ENCODE assay signal across 10 cellular contexts in genomic region chr6:13872681-13873080, GRCh38. TPM values are rescaled to one million over a fixed set of nuclear protein-coding genes. Genes with fewer than 3 reads are reported as not detected.
DNase-seq lines count a peak whose midpoint lies in the region; ATAC-seq and TF ChIP-seq lines count a peak whose summit lies in the region.
"Had no signal": no experiment of that assay in that cellular context is flagged by ENCODE, and none has a peak within 500 bp of the region (broad histone marks: within the 10 kb centered on the region; RNA-seq: fewer than 3 reads in every experiment).

No MANE protein-coding gene starts in this region.

- H2AK5ac ChIP-seq in H9 (ENCODE audit: insufficient read length, low read length) = no peak overlapping the region

- no peak overlapping the region for H2AFZ ChIP-seq in H9 (ENCODE audit: low read length)

- H3K9me3 ChIP-seq in H9 (ENCODE audit: control insufficient read depth, low read depth, low read length) = no peaks in the 10 kb centered on the region
- peaks cover 4% of the 10 kb centered on the region for H3K9me3 ChIP-seq in endodermal cell (ENCODE audit: control insufficient read depth, low read length)

- H4K20me1 ChIP-seq in H9 (ENCODE audit: control insufficient read depth, insufficient read depth, insufficient read length) = no peaks in the 10 kb centered on the region

- H4K91ac ChIP-seq in H9 (ENCODE audit: insufficient read length, low read depth, low read length) = no peak overlapping the region

- H3K23me2 ChIP-seq in H9 (ENCODE audit: insufficient read length, low read depth, low read length, poor library complexity, severe bottlenecking) = peaks cover 3% of the 10 kb centered on the region

- no peak overlapping the region for H3K4me3 ChIP-seq in endodermal cell (ENCODE audit: low read length)

- H3K4me1 Mint-ChIP-seq in H9 (peaks cover 15 to 16% of the 10 kb centered on the region in 2 experiments), endodermal cell (peaks cover 4% of the 10 kb centered on the region)
- peaks cover 5% of the 10 kb centered on the region for H3K4me1 Mint-ChIP-seq in activated T-helper 17 cell treated with anti-CD3 and anti-CD28 coated beads, Interleukin-2, amount 50 U/mL, for 72 hours
- H3K4me1 Mint-ChIP-seq in naive thymus-derived CD8-positive, alpha-beta T cell = peaks cover 6 to 21% (median 16%) of the 10 kb centered on the region in 4 donors

- peak; percentile 44 for DNase-seq in DMS53 (lab: John Stamatoyannopoulos, UW)
- no peak for DNase-seq in DMS53 treated with DMSO at 0.1 percent for 48 hours (lab: John Stamatoyannopoulos, UW; ENCODE audit: unreplicated experiment)
- DNase-seq in H9 = no peak
- no peak for DNase-seq in naive thymus-derived CD8-positive, alpha-beta T cell
- no peak for DNase-seq in NCI-H345 treated with DMSO at 0.1 percent for 48 hours (lab: John Stamatoyannopoulos, UW; ENCODE audit: unreplicated experiment)
- no peak for DNase-seq in posterior vena cava (ENCODE audit: low spot score)
- no peak for DNase-seq in endodermal cell
- DNase-seq: SW 1271 had no signal

- H3K27ac Mint-ChIP-seq in H9 (no peak overlapping the region), endodermal cell (no peak overlapping the region)
- H3K27ac Mint-ChIP-seq in activated T-helper 17 cell treated with anti-CD3 and anti-CD28 coated beads, Interleukin-2, amount 50 U/mL, for 72 hours = peak overlapping the region; percentile 49
- peak overlapping the region in 3 of 10 donors; percentile 26 to 73 (median 57) for H3K27ac Mint-ChIP-seq in naive thymus-derived CD8-positive, alpha-beta T cell

- ATAC-seq in activated T-helper 17 cell treated with anti-CD3 and anti-CD28 coated beads, Interleukin-2, amount 50 U/mL, for 72 hours (replicated peaks) = no peak
- no peak for ATAC-seq in naive thymus-derived CD8-positive, alpha-beta T cell

- H3K18ac ChIP-seq in H9 (ENCODE audit: insufficient read length, low read depth, low read length) = no peak overlapping the region

- H3K56ac ChIP-seq in H9 (ENCODE audit: insufficient read length, low read depth, low read length) = no peak overlapping the region

- no peak overlapping the region for H2BK15ac ChIP-seq in H9 (ENCODE audit: low read depth, low read length)

- H3T11ph ChIP-seq in H9 (ENCODE audit: low read length) = no peak overlapping the region

- H3K27ac ChIP-seq in H9 (ENCODE audit: insufficient read length, low read depth, low read length) (no peak overlapping the region), endodermal cell (ENCODE audit: low read depth, low read length) (no peak overlapping the region)
- H3K27ac ChIP-seq: 22Rv1 had no signal

- peak overlapping the region; percentile 30 to 61; a peak in 3 of 5 replicates for H3K4me3 Mint-ChIP-seq in H9
- peak overlapping the region; percentile 82 for H3K4me3 Mint-ChIP-seq in activated T-helper 17 cell treated with anti-CD3 and anti-CD28 coated beads, Interleukin-2, amount 50 U/mL, for 72 hours
- H3K4me3 Mint-ChIP-seq in naive thymus-derived CD8-positive, alpha-beta T cell = peak overlapping the region; percentile 73 to 91 (median 87)
- H3K4me3 Mint-ChIP-seq in endodermal cell = no peak overlapping the region

- H3K27me3 Mint-ChIP-seq in H9 (ENCODE audit: low read depth) = peaks cover 38% of the 10 kb centered on the region
- H3K27me3 Mint-ChIP-seq in activated T-helper 17 cell treated with anti-CD3 and anti-CD28 coated beads, Interleukin-2, amount 50 U/mL, for 72 hours = peaks cover 16% of the 10 kb centered on the region
- peaks cover 0 to 9% (median 5%) of the 10 kb centered on the region in 5 donors for H3K27me3 Mint-ChIP-seq in naive thymus-derived CD8-positive, alpha-beta T cell
- H3K27me3 Mint-ChIP-seq in endodermal cell (ENCODE audit: insufficient read depth) = peaks cover 26% of the 10 kb centered on the region

- H3K27me3 ChIP-seq in H9 (ENCODE audit: insufficient read depth, low read length) (no peaks in the 10 kb centered on the region), endodermal cell (ENCODE audit: control insufficient read depth, insufficient read depth, low read length, poor library complexity, severe bottlenecking) (no peaks in the 10 kb centered on the region)

- no peak overlapping the region for H4K5ac ChIP-seq in H9 (ENCODE audit: insufficient read length, low read depth, low read length)

- H3K36me3 ChIP-seq in endodermal cell (ENCODE audit: control insufficient read depth, insufficient read depth, low read length) = no peaks in the 10 kb centered on the region

- H2BK12ac ChIP-seq in H9 (ENCODE audit: insufficient read length, low read depth, low read length) = no peak overlapping the region

- no peaks in the 10 kb centered on the region for H3K79me1 ChIP-seq in H9 (ENCODE audit: insufficient read depth, low read depth, low read length, poor library complexity, severe bottlenecking)

- no peak overlapping the region for H3K4ac ChIP-seq in H9 (ENCODE audit: low read depth, low read length)

- no peak overlapping the region for H3K14ac ChIP-seq in H9 (ENCODE audit: insufficient read depth, low read length)

- H2BK5ac ChIP-seq in H9 (ENCODE audit: insufficient read length, low read length) = no peak overlapping the region

- H2BK120ac ChIP-seq in H9 (ENCODE audit: low read depth, low read length, poor library complexity, severe bottlenecking) = no peak overlapping the region

- no CpG with 5 or more reads among the region's 2 CpGs for WGBS in H9 (ENCODE audit: extremely low coverage, insufficient read length, low lambda C conversion rate)
- 88% methylated on average over 2 of the region's 2 CpGs; no CpG with 5 or more reads in 1 of the 2 experiments for WGBS in endodermal cell (ENCODE audit: insufficient coverage in 1 of 2, insufficient read length in 1 of 2), 2 experiments

- no peak overlapping the region for H2BK20ac ChIP-seq in H9 (ENCODE audit: low read depth, low read length, poor library complexity, severe bottlenecking)

- H3K9me3 Mint-ChIP-seq in H9 (peaks cover 2 to 6% of the 10 kb centered on the region in 2 experiments; a peak in 2 of 5 replicates), endodermal cell (peaks cover 1% of the 10 kb centered on the region)
- no peaks in the 10 kb centered on the region for H3K9me3 Mint-ChIP-seq in activated T-helper 17 cell treated with anti-CD3 and anti-CD28 coated beads, Interleukin-2, amount 50 U/mL, for 72 hours
- H3K9me3 Mint-ChIP-seq in naive thymus-derived CD8-positive, alpha-beta T cell = peaks cover 0 to 3% (median 0%) of the 10 kb centered on the region in 9 donors

- POLR2A ChIA-PET in naive thymus-derived CD8-positive, alpha-beta T cell (lab: Charles Lee) = no interaction called here

- H3K9ac ChIP-seq in H9 (ENCODE audit: extremely low read depth, insufficient read length, low read length) (no peak overlapping the region), endodermal cell (ENCODE audit: extremely low read depth, low read length, poor library complexity, severe bottlenecking) (no peak overlapping the region)

- no peak overlapping the region for H3K23ac ChIP-seq in H9 (ENCODE audit: insufficient read length, low read depth, low read length)

- H4K8ac ChIP-seq in H9 (replicated peaks; ENCODE audit: insufficient read length, low read depth, low read length) = no peak overlapping the region

- no peaks in the 10 kb centered on the region for H3K79me2 ChIP-seq in H9 (ENCODE audit: insufficient read depth, low read length)

- no peak overlapping the region for H3K4me2 ChIP-seq in H9 (ENCODE audit: insufficient read depth, insufficient read length, low read length)

- intact Hi-C loops in posterior vena cava (cut with DNase I) = no loop called here

- 0 out of 7 replicates have a peak, but pooled peaks cover 0 to 2% (median 0%) of the 10 kb centered on the region in 3 experiments for H3K36me3 Mint-ChIP-seq in H9 (ENCODE audit: insufficient read depth in 1 of 3, low read depth in 3 of 3)
- no peaks in the 10 kb centered on the region for H3K36me3 Mint-ChIP-seq in activated T-helper 17 cell treated with anti-CD3 and anti-CD28 coated beads, Interleukin-2, amount 50 U/mL, for 72 hours (ENCODE audit: low read depth)
- peaks cover 0 to 5% (median 0%) of the 10 kb centered on the region in 3 donors for H3K36me3 Mint-ChIP-seq in naive thymus-derived CD8-positive, alpha-beta T cell
- no peaks in the 10 kb centered on the region for H3K36me3 Mint-ChIP-seq in endodermal cell (ENCODE audit: low read depth)

- no peaks in the 10 kb centered on the region for H3K4me1 ChIP-seq in H9 (ENCODE audit: insufficient read depth, low read length)
- no peaks in the 10 kb centered on the region for H3K4me1 ChIP-seq in endodermal cell (ENCODE audit: control insufficient read depth, insufficient read depth, low read length)

- TF ChIP-seq CTCF in H9 (conservative IDR thresholded peaks at IDR 0.05) (no peak), endodermal cell (conservative IDR thresholded peaks at IDR 0.05) (no peak)

RNA-seq across cellular contexts. Expression of gene RNF182, which starts 52.1 kb away (rescaled TPM):
- total RNA-seq in H9 (2021) (3.5 and 3.7 TPM in 2 replicates), posterior vena cava (under 1 TPM; 0.24 to 0.37 TPM), endodermal cell (1 to 10 TPM; 4.1 to 5.2 TPM)
- not detected for total RNA-seq in activated T-helper 17 cell treated with anti-CD3 and anti-CD28 coated beads, Interleukin-2, amount 50 U/mL, for 72 hours
- not detected for total RNA-seq in naive thymus-derived CD8-positive, alpha-beta T cell
- not detected for polyA plus RNA-seq in naive thymus-derived CD8-positive, alpha-beta T cell
- polyA plus RNA-seq in endodermal cell (2013, experiment 1 of 2) = 29.1 TPM
- polyA plus RNA-seq in endodermal cell (2013, experiment 2 of 2) = 26.5 TPM

RNA-seq across cellular contexts. Expression of gene MCUR1, which starts 58.3 kb away (rescaled TPM):
- total RNA-seq in H9 (2021) (32.0 and 35.4 TPM in 2 replicates), posterior vena cava (10 to 100 TPM; 14.3 to 24.2 TPM), endodermal cell (10 to 100 TPM; 33.8 to 38.6 TPM)
- 10 to 100 TPM; 21.1 to 40.8 TPM for total RNA-seq in activated T-helper 17 cell treated with anti-CD3 and anti-CD28 coated beads, Interleukin-2, amount 50 U/mL, for 72 hours
- total RNA-seq in naive thymus-derived CD8-positive, alpha-beta T cell = 10 to 100 TPM in 1 of 2 experiments, 1 to 10 TPM in 1; 8.4 to 12.2 TPM
- polyA plus RNA-seq in naive thymus-derived CD8-positive, alpha-beta T cell = 1 to 10 TPM; 5.9 to 9.7 (median 6.6) TPM
- 19.4 TPM for polyA plus RNA-seq in endodermal cell (2013, experiment 1 of 2)
- polyA plus RNA-seq in endodermal cell (2013, experiment 2 of 2) = 30.3 TPM
